1 cellular context compared by ENCODE assay signal in the genomic region with DNA sequence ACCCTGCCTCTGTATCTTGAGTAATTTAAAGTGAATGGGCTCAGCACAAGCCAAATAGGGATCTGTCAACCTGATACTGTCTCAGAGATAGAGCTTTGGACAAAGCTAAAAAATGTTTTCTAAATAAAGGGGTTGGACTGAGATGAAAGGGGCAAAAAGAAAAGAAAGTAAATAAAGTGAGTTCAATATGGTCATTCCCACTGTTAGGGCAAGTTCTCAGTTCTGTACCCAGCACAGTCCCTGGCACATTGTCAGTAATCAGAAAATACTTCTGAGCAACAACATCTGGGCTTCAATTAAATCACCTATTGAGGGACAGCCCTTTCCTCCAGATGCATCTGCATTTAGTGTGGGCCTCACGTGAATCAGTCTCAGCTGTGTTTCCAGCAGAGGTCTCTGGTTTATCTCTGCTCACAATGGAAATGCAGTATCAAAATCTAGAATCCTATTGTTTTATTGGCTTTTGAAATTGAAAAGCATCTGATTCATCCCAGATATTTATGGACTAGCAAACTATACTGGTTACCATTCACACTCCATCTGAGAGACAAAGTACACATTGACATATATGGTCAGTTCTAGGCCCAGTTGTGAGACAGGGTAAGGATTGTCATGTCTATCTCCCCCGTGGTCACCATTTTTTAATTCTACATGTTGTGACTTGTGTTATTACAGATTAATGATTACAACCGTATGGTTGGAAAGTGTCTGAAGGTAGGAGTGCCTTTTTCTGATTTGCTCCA.
TF ChIP-seq lines count a peak whose summit lies in the region.

No MANE protein-coding gene starts in this region.

TF ChIP-seq in HepG2, 621 proteins besides CTCF, POLR2A, EP300 and RAD21:
- TF ChIP-seq ZNF17 (CRISPR knock-in tag; IDR thresholded peaks at IDR 0.05): no peak
- TF ChIP-seq SRF (IDR thresholded peaks at IDR 0.05; ENCODE audit: low read depth, low read length): peak; percentile 54; the same call in 1 of the 2 replicates
